In genomic region chr5:156411957-156412356, GRCh38 we compare ENCODE assay signal across 18 cellular contexts.
"Had no signal": no experiment of that assay in that cellular context is flagged by ENCODE, and none has a peak within 500 bp of the region (broad histone marks: within the 10 kb centered on the region; RNA-seq: fewer than 3 reads in every experiment).

No MANE protein-coding gene starts in this region.

- H3K9me3 ChIP-seq: pancreas, tibial nerve had no signal

- DNase-seq: activated CD4-positive, CD25-positive, alpha-beta regulatory T cell treated with anti-CD3 and anti-CD28 coated beads, Interleukin-2, amount 50 U/mL, for 72 hours; activated CD8-positive, alpha-beta memory T cell treated with anti-CD3 and anti-CD28 coated beads for 24 hours; activated CD8-positive, alpha-beta memory T cell treated with anti-CD3 and anti-CD28 coated beads, Interleukin-2, amount 50 U/mL, for 48 hours; activated effector memory CD4-positive, alpha-beta T cell treated with anti-CD3 and anti-CD28 coated beads, Interleukin-2, amount 50 U/mL, for 16 hours; activated naive CD4-positive, alpha-beta T cell treated with anti-CD3 and anti-CD28 coated beads, Interleukin-2, amount 50 U/mL, for 16 hours; activated T-cell treated with anti-CD3 and anti-CD28 coated beads, Interleukin-2, amount 50 U/mL, for 72 hours; cerebellar nuclear complex; effector CD8-positive, alpha-beta T cell; natural killer cell; pancreas; stimulated activated CD4-positive, alpha-beta T cell treated with anti-CD3 and anti-CD28 coated beads, Interleukin-12 subunit alpha, Interleukin-12 subunit beta, amount 100 ng/mL, for 4 hours; stimulated activated CD4-positive, alpha-beta T cell treated with anti-CD3 and anti-CD28 coated beads, Interleukin-1b, Interleukin-23, amount 100 ng/mL, for 48 hours; stimulated activated CD8-positive, alpha-beta memory T cell treated with anti-CD3 and anti-CD28 coated beads, Interleukin-4, amount 100 ng/mL, for 48 hours; stimulated activated naive CD4-positive, alpha-beta T cell; T-helper 1 cell; T-helper 9 cell had no signal

- H3K36me3 ChIP-seq: adrenal gland, pancreas, tibial nerve had no signal

- H3K27me3 ChIP-seq: adrenal gland, pancreas, tibial nerve had no signal

- H3K4me1 ChIP-seq: adrenal gland, pancreas had no signal

- H3K4me3 Mint-ChIP-seq: activated T-cell treated with anti-CD3 and anti-CD28 coated beads, Interleukin-2, amount 50 U/mL, for 72 hours; natural killer cell had no signal

- H3K36me3 Mint-ChIP-seq: natural killer cell had no signal

- H3K27ac ChIP-seq: pancreas had no signal

- H3K4me1 Mint-ChIP-seq: natural killer cell had no signal

- H3K9me3 Mint-ChIP-seq: activated T-cell treated with anti-CD3 and anti-CD28 coated beads, Interleukin-2, amount 50 U/mL, for 72 hours; natural killer cell had no signal

- H3K27ac Mint-ChIP-seq: activated T-cell treated with anti-CD3 and anti-CD28 coated beads, Interleukin-2, amount 50 U/mL, for 72 hours; natural killer cell had no signal

- H3K4me3 ChIP-seq: adrenal gland, pancreas, tibial nerve had no signal
